In genomic region chr4:8221476-8221875, GRCh38 we compare ENCODE assay signal across 1 cellular context.
A peak's percentile ranks its signal among the peaks of the same experiment; 100 is the strongest.
TF ChIP-seq lines count a peak whose summit lies in the region.

No MANE protein-coding gene starts in this region.

TF ChIP-seq in GM12878, 131 proteins besides CTCF, POLR2A, EP300 and RAD21:
- TF ChIP-seq MTA2 (IDR thresholded peaks at IDR 0.05; ENCODE audit: low read depth) (peak; percentile 85), EZH2 (IDR thresholded peaks at IDR 0.05; ENCODE audit: borderline replicate concordance, control insufficient read depth, low read depth, low read length) (no peak), CBX5 (IDR thresholded peaks at IDR 0.05; ENCODE audit: low read depth) (no peak), CHD2 (IDR thresholded peaks at IDR 0.05; ENCODE audit: borderline replicate concordance, low read depth, low read length) (peak; percentile 51; the same call in 1 of the 2 replicates), ZNF687 (IDR thresholded peaks at IDR 0.05) (0 out of 2 replicates have a peak, but pooled peaks have one; percentile 35), ZNF384 (IDR thresholded peaks at IDR 0.05; ENCODE audit: borderline replicate concordance, low read depth, low read length) (0 out of 2 replicates have a peak, but pooled peaks have one; percentile 24), NR2F1 (conservative IDR thresholded peaks at IDR 0.05) (no peak), ZBTB40 (IDR thresholded peaks at IDR 0.05; ENCODE audit: borderline replicate concordance) (no peak), SUZ12 (IDR thresholded peaks at IDR 0.05; ENCODE audit: unreplicated experiment) (no peak), USF2 (IDR thresholded peaks at IDR 0.05; ENCODE audit: borderline replicate concordance, low read depth, low read length) (peak; percentile 28; the same call in 1 of the 2 replicates), ZNF592 (IDR thresholded peaks at IDR 0.05) (peak; percentile 71; the same call in 1 of the 2 replicates), CREB1 (IDR thresholded peaks at IDR 0.05; ENCODE audit: low read depth) (peak; percentile 76), IKZF2 (IDR thresholded peaks at IDR 0.05) (peak; percentile 71 to 72; a peak in 2 of 4 replicates), JUNB (IDR thresholded peaks at IDR 0.05) (peak; percentile 63), RAD51 (IDR thresholded peaks at IDR 0.05) (peak; percentile 83), E2F8 (IDR thresholded peaks at IDR 0.05; ENCODE audit: low read depth, partially characterized antibody) (no peak), RUNX3 (IDR thresholded peaks at IDR 0.05; ENCODE audit: low read length) (peak; percentile 40; the same call in 1 of the 2 replicates), ATF7 (IDR thresholded peaks at IDR 0.05; ENCODE audit: low read depth) (peak; percentile 76; the same call in 1 of the 2 replicates), CREM (IDR thresholded peaks at IDR 0.05; ENCODE audit: low read depth) (peak; percentile 50; the same call in 1 of the 2 replicates), SPI1 (IDR thresholded peaks at IDR 0.05; ENCODE audit: borderline replicate concordance, insufficient read depth, low read depth, low read length) (peak; percentile 49; the same call in 1 of the 2 replicates)
